ENCODE assay signal across 8 cellular contexts in genomic region chr13:110714798-110715394, GRCh38. TPM values are rescaled to one million over a fixed set of nuclear protein-coding genes. Genes with fewer than 3 reads are reported as not detected.
DNase-seq lines count a peak whose midpoint lies in the region; ATAC-seq and TF ChIP-seq lines count a peak whose summit lies in the region.

No MANE protein-coding gene starts in this region.

- no peaks in the 10 kb centered on the region for H3K27me3 ChIP-seq in endocrine pancreas (ENCODE audit: control insufficient read depth, insufficient read depth, low read length)

- H3K36me3 ChIP-seq in ES-I3 (ENCODE audit: insufficient read depth, low read length), result 0 out of 2 replicates have a peak, but pooled peaks cover 5% of the 10 kb centered on the region
- H3K36me3 ChIP-seq in endocrine pancreas (ENCODE audit: control insufficient read depth, insufficient read depth, low read length), result no peaks in the 10 kb centered on the region
- peaks cover 6% of the 10 kb centered on the region for H3K36me3 ChIP-seq in mucosa of descending colon (ENCODE audit: low read depth)

- H3K4me3 ChIP-seq in endocrine pancreas (ENCODE audit: control insufficient read depth, insufficient read depth, low read length) (peak overlapping the region; percentile 57), mucosa of descending colon (peak overlapping the region; percentile 58)

- no peaks in the 10 kb centered on the region; the same call in 1 of the 2 replicates for H3K4me1 ChIP-seq in ES-I3 (ENCODE audit: insufficient read depth, low read length)
- no peaks in the 10 kb centered on the region for H3K4me1 ChIP-seq in endocrine pancreas (ENCODE audit: control insufficient read depth, insufficient read depth, low read length)
- H3K4me1 ChIP-seq in mucosa of descending colon (ENCODE audit: low read depth), result peaks cover 10% of the 10 kb centered on the region

- intact Hi-C loops in mucosa of descending colon (cut with DNase I, micrococcal nuclease), result loop anchor here in 1 of 2 donors (10.0 kb wide), 1 partner anchor 200 kb away; the partner anchor contains the start of gene ANKRD10

- ATAC-seq in mucosa of descending colon, result peak; percentile 3

- DNase-seq in NCI-H1105 (lab: John Stamatoyannopoulos, UW) (peak; percentile 89), mucosa of descending colon (peak; percentile 69 to 83 (median 78)), AML-193 (lab: John Stamatoyannopoulos, UW) (no peak), occipital lobe (lab: John Stamatoyannopoulos, UW) (no peak)
- peak; percentile 55 for DNase-seq in activated CD4-positive, alpha-beta T cell treated with anti-CD3 and anti-CD28 coated beads for 48 hours
- DNase-seq in stimulated activated naive CD4-positive, alpha-beta T cell (lab: John Stamatoyannopoulos, UW), result peak in 5 of 6 experiments; percentile 58 to 79 (median 67)

- TF ChIP-seq CTCF in mucosa of descending colon (IDR thresholded peaks at IDR 0.05), result no peak

- H3K9me3 ChIP-seq in ES-I3 (ENCODE audit: control insufficient read depth, insufficient read depth, low read length) (no peaks in the 10 kb centered on the region), endocrine pancreas (ENCODE audit: control insufficient read depth, low read length) (no peaks in the 10 kb centered on the region), mucosa of descending colon (no peaks in the 10 kb centered on the region)

- H3K9ac ChIP-seq in ES-I3 (ENCODE audit: low read depth, low read length) (peak overlapping the region; percentile 82), endocrine pancreas (ENCODE audit: control insufficient read depth, insufficient read depth, low read length) (peak overlapping the region; percentile 83)

RNA-seq across cellular contexts. Expression of gene ING1, which starts 1.4 kb away (rescaled TPM):
- 10 to 100 TPM; 11.8 to 18.0 (median 13.8) TPM for total RNA-seq in mucosa of descending colon
- 19.0 TPM for total RNA-seq in occipital lobe

RNA-seq across cellular contexts. Expression of gene CARS2, which starts 9.0 kb away (rescaled TPM):
- total RNA-seq in mucosa of descending colon, result 10 to 100 TPM; 39.8 to 71.4 (median 56.4) TPM
- total RNA-seq in occipital lobe, result 56.9 TPM

Comparison
In these comparisons a context has a peak if more than half of its experiments do, and no peak if none do; other contexts are left out.
1. DNase-seq: peak in NCI-H1105 (single experiment), activated CD4-positive, alpha-beta T cell treated with anti-CD3 and anti-CD28 coated beads for 48 hours (single experiment), mucosa of descending colon (3 of 3) and stimulated activated naive CD4-positive, alpha-beta T cell (5 of 6); none in AML-193 (0 of 2) and occipital lobe (single experiment).